Comparison of ENCODE assay signal across 1 cellular context in the genomic region with DNA sequence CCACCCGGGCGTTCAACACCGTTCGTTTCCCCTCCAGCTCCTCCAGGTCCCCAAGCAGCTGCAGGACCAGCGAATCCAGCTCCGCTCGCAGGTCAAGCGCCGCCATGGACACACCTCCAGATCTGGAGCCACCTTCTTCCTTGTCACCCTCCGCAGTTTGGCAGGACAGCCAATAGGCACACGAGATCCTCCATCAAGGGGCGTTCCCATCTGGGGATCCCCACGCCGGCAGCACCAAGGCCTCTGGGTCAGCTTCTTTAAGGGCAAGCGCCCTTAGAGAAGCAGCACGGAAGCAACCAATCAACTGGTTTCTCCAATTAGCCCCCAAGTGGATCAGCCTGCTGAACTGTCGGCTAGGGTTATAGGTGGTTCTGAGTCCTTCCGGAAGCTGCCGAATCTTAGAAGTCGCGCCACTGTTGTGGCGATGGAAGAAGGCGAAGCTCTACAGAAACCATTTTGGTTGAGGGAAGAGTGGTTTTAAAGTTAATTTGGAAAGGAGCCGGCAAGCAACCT.
TF ChIP-seq lines count a peak whose summit lies in the region.

No MANE protein-coding gene starts in this region.

TF ChIP-seq in HepG2, 621 proteins besides CTCF, POLR2A, EP300 and RAD21 (continued from another document):
- TF ChIP-seq, protein P1, sequence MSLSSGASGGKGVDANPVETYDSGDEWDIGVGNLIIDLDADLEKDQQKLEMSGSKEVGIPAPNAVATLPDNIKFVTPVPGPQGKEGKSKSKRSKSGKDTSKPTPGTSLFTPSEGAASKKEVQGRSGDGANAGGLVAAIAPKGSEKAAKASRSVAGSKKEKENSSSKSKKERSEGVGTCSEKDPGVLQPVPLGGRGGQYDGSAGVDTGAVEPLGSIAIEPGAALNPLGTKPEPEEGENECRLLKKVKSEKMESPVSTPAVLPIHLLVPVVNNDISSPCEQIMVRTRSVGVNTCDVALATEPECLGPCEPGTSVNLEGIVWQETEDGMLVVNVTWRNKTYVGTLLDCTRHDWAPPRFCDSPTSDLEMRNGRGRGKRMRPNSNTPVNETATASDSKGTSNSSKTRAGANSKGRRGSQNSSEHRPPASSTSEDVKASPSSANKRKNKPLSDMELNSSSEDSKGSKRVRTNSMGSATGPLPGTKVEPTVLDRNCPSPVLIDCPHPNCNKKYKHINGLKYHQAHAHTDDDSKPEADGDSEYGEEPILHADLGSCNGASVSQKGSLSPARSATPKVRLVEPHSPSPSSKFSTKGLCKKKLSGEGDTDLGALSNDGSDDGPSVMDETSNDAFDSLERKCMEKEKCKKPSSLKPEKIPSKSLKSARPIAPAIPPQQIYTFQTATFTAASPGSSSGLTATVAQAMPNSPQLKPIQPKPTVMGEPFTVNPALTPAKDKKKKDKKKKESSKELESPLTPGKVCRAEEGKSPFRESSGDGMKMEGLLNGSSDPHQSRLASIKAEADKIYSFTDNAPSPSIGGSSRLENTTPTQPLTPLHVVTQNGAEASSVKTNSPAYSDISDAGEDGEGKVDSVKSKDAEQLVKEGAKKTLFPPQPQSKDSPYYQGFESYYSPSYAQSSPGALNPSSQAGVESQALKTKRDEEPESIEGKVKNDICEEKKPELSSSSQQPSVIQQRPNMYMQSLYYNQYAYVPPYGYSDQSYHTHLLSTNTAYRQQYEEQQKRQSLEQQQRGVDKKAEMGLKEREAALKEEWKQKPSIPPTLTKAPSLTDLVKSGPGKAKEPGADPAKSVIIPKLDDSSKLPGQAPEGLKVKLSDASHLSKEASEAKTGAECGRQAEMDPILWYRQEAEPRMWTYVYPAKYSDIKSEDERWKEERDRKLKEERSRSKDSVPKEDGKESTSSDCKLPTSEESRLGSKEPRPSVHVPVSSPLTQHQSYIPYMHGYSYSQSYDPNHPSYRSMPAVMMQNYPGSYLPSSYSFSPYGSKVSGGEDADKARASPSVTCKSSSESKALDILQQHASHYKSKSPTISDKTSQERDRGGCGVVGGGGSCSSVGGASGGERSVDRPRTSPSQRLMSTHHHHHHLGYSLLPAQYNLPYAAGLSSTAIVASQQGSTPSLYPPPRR (CRISPR knock-in tag; IDR thresholded peaks at IDR 0.05; ENCODE audit: borderline replicate concordance) = 0 out of 2 replicates have a peak, but pooled peaks have one; percentile 13
- TF ChIP-seq, protein P2, sequence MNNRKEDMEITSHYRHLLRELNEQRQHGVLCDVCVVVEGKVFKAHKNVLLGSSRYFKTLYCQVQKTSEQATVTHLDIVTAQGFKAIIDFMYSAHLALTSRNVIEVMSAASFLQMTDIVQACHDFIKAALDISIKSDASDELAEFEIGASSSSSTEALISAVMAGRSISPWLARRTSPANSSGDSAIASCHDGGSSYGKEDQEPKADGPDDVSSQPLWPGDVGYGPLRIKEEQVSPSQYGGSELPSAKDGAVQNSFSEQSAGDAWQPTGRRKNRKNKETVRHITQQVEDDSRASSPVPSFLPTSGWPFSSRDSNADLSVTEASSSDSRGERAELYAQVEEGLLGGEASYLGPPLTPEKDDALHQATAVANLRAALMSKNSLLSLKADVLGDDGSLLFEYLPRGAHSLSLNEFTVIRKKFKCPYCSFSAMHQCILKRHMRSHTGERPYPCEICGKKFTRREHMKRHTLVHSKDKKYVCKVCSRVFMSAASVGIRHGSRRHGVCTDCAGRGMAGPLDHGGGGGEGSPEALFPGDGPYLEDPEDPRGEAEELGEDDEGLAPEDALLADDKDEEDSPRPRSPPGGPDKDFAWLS (CRISPR knock-in tag; IDR thresholded peaks at IDR 0.05; ENCODE audit: borderline replicate concordance) = no peak
- TF ChIP-seq BHLHE40 (IDR thresholded peaks at IDR 0.05; ENCODE audit: low read length) (no peak), GLI4 (CRISPR knock-in tag; IDR thresholded peaks at IDR 0.05; ENCODE audit: borderline replicate concordance) (no peak), ZNF615 (CRISPR knock-in tag; IDR thresholded peaks at IDR 0.05; ENCODE audit: borderline replicate concordance) (0 out of 2 replicates have a peak, but pooled peaks have one; percentile 14), ZNF432 (CRISPR knock-in tag; IDR thresholded peaks at IDR 0.05; ENCODE audit: borderline replicate concordance) (no peak), FOXA3 (CRISPR knock-in tag; IDR thresholded peaks at IDR 0.05) (peak; percentile 6; the same call in 1 of the 2 replicates), NR2F2 (IDR thresholded peaks at IDR 0.05; ENCODE audit: borderline replicate concordance, low read depth) (no peak), ARHGAP35 (CRISPR knock-in tag; IDR thresholded peaks at IDR 0.05; ENCODE audit: borderline replicate concordance) (no peak), ARNTL (CRISPR knock-in tag; IDR thresholded peaks at IDR 0.05) (no peak; the same call in 1 of the 2 replicates), PHF5A (CRISPR knock-in tag; IDR thresholded peaks at IDR 0.05; ENCODE audit: low read depth, unreplicated experiment) (no peak), SIN3B (IDR thresholded peaks at IDR 0.05; ENCODE audit: low read length) (no peak; the same call in 1 of the 2 replicates), ZNF256 (CRISPR knock-in tag; conservative IDR thresholded peaks at IDR 0.05) (no peak), PRPF4 (IDR thresholded peaks at IDR 0.05; ENCODE audit: low read depth, low read length, poor library complexity, severe bottlenecking) (no peak), NFYC (CRISPR knock-in tag; IDR thresholded peaks at IDR 0.05) (peak; percentile 80), ZFP1 (CRISPR knock-in tag; IDR thresholded peaks at IDR 0.05) (peak; percentile 28; the same call in 1 of the 2 replicates), ZNF605 (CRISPR knock-in tag; IDR thresholded peaks at IDR 0.05) (no peak), ZNF567 (CRISPR knock-in tag; IDR thresholded peaks at IDR 0.05; ENCODE audit: borderline replicate concordance) (no peak), SETDB1 (CRISPR knock-in tag; IDR thresholded peaks at IDR 0.05; ENCODE audit: borderline replicate concordance) (no peak), ZNF607 (CRISPR knock-in tag; IDR thresholded peaks at IDR 0.05; ENCODE audit: borderline replicate concordance) (0 out of 2 replicates have a peak, but pooled peaks have one; percentile 27), YY1 (IDR thresholded peaks at IDR 0.05; ENCODE audit: insufficient read depth, insufficient replicate concordance, low read depth, low read length) (peak; percentile 67), ZKSCAN1 (IDR thresholded peaks at IDR 0.05; ENCODE audit: low read length) (no peak), RFX3 (CRISPR knock-in tag; IDR thresholded peaks at IDR 0.05) (no peak), ARID2 (CRISPR knock-in tag; IDR thresholded peaks at IDR 0.05; ENCODE audit: borderline replicate concordance) (no peak), SIX4 (CRISPR knock-in tag; IDR thresholded peaks at IDR 0.05) (no peak), ZFP37 (CRISPR knock-in tag; IDR thresholded peaks at IDR 0.05; ENCODE audit: borderline replicate concordance) (no peak; the same call in 1 of the 2 replicates)
- TF ChIP-seq, protein P3, sequence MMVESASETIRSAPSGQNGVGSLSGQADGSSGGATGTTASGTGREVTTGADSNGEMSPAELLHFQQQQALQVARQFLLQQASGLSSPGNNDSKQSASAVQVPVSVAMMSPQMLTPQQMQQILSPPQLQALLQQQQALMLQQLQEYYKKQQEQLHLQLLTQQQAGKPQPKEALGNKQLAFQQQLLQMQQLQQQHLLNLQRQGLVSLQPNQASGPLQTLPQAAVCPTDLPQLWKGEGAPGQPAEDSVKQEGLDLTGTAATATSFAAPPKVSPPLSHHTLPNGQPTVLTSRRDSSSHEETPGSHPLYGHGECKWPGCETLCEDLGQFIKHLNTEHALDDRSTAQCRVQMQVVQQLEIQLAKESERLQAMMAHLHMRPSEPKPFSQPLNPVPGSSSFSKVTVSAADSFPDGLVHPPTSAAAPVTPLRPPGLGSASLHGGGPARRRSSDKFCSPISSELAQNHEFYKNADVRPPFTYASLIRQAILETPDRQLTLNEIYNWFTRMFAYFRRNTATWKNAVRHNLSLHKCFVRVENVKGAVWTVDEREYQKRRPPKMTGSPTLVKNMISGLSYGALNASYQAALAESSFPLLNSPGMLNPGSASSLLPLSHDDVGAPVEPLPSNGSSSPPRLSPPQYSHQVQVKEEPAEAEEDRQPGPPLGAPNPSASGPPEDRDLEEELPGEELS (CRISPR knock-in tag; IDR thresholded peaks at IDR 0.05) = peak; percentile 46; the same call in 1 of the 2 replicates
- TF ChIP-seq, protein P4, sequence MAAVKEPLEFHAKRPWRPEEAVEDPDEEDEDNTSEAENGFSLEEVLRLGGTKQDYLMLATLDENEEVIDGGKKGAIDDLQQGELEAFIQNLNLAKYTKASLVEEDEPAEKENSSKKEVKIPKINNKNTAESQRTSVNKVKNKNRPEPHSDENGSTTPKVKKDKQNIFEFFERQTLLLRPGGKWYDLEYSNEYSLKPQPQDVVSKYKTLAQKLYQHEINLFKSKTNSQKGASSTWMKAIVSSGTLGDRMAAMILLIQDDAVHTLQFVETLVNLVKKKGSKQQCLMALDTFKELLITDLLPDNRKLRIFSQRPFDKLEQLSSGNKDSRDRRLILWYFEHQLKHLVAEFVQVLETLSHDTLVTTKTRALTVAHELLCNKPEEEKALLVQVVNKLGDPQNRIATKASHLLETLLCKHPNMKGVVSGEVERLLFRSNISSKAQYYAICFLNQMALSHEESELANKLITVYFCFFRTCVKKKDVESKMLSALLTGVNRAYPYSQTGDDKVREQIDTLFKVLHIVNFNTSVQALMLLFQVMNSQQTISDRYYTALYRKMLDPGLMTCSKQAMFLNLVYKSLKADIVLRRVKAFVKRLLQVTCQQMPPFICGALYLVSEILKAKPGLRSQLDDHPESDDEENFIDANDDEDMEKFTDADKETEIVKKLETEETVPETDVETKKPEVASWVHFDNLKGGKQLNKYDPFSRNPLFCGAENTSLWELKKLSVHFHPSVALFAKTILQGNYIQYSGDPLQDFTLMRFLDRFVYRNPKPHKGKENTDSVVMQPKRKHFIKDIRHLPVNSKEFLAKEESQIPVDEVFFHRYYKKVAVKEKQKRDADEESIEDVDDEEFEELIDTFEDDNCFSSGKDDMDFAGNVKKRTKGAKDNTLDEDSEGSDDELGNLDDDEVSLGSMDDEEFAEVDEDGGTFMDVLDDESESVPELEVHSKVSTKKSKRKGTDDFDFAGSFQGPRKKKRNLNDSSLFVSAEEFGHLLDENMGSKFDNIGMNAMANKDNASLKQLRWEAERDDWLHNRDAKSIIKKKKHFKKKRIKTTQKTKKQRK (IDR thresholded peaks at IDR 0.05; ENCODE audit: low read length) = no peak
- TF ChIP-seq, protein P5, sequence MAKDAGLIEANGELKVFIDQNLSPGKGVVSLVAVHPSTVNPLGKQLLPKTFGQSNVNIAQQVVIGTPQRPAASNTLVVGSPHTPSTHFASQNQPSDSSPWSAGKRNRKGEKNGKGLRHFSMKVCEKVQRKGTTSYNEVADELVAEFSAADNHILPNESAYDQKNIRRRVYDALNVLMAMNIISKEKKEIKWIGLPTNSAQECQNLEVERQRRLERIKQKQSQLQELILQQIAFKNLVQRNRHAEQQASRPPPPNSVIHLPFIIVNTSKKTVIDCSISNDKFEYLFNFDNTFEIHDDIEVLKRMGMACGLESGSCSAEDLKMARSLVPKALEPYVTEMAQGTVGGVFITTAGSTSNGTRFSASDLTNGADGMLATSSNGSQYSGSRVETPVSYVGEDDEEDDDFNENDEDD (CRISPR knock-in tag; IDR thresholded peaks at IDR 0.05; ENCODE audit: borderline replicate concordance) = no peak
- TF ChIP-seq, protein P6, sequence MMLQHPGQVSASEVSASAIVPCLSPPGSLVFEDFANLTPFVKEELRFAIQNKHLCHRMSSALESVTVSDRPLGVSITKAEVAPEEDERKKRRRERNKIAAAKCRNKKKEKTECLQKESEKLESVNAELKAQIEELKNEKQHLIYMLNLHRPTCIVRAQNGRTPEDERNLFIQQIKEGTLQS (CRISPR knock-in tag; IDR thresholded peaks at IDR 0.05) = peak; percentile 21; the same call in 1 of the 2 replicates
